In genomic region chr2:225027061-225027762, GRCh38 we compare ENCODE assay signal across 1 cellular context.
TF ChIP-seq lines count a peak whose summit lies in the region.

No MANE protein-coding gene starts in this region.

TF ChIP-seq in HepG2, 621 proteins besides CTCF, POLR2A, EP300 and RAD21 (continued from another document):
- TF ChIP-seq AHDC1 (CRISPR knock-in tag; IDR thresholded peaks at IDR 0.05; ENCODE audit: borderline replicate concordance) (no peak), CREB3 (CRISPR knock-in tag; IDR thresholded peaks at IDR 0.05) (no peak), TEAD2 (CRISPR knock-in tag; IDR thresholded peaks at IDR 0.05) (no peak), CEBPB (IDR thresholded peaks at IDR 0.05; ENCODE audit: borderline replicate concordance, low read depth, low read length) (peak; percentile 16; the same call in 1 of the 2 replicates)
